In genomic region chr1:116393792-116394191, GRCh38 we compare ENCODE assay signal across 26 cellular contexts.
"Had no signal": no experiment of that assay in that cellular context is flagged by ENCODE, and none has a peak within 500 bp of the region (broad histone marks: within the 10 kb centered on the region; RNA-seq: fewer than 3 reads in every experiment).

No MANE protein-coding gene starts in this region.

- H3K4me3 Mint-ChIP-seq: activated naive CD8-positive, alpha-beta T cell; naive thymus-derived CD8-positive, alpha-beta T cell; neural progenitor cell; stimulated activated naive CD8-positive, alpha-beta T cell treated with anti-CD3 and anti-CD28 coated beads, Interleukin-15, Interleukin-2, amounts not matched to agents 100 ng/mL and 50 ng/mL, for 24 hours; T-helper 2 cell treated with Interferon-gamma antibody and Interleukin-4, amounts not matched to agents 5 μg/mL and 100 μg/mL, for 36 hours had no signal

- H3K27me3 ChIP-seq: adrenal gland, ascending aorta, brain microvascular endothelial cell, colonic mucosa, esophagus squamous epithelium, gastrocnemius medialis, neural progenitor cell, thyroid gland, upper lobe of right lung had no signal

- H2AFZ ChIP-seq: neural progenitor cell had no signal

- H3K9ac ChIP-seq: neural progenitor cell had no signal

- H3K9me3 ChIP-seq: adrenal gland, colonic mucosa, esophagus squamous epithelium, gastrocnemius medialis, lower lobe of right lung, thyroid gland, upper lobe of right lung had no signal

- H3K9me3 Mint-ChIP-seq: naive thymus-derived CD8-positive, alpha-beta T cell; neural progenitor cell; stimulated activated naive CD8-positive, alpha-beta T cell treated with anti-CD3 and anti-CD28 coated beads, Interleukin-15, Interleukin-2, amounts not matched to agents 100 ng/mL and 50 ng/mL, for 24 hours; T-helper 2 cell treated with Interferon-gamma antibody and Interleukin-4, amounts not matched to agents 5 μg/mL and 100 μg/mL, for 36 hours had no signal

- H3K4me3 ChIP-seq: adrenal gland, ascending aorta, colonic mucosa, esophagus squamous epithelium, gastrocnemius medialis, lower lobe of right lung, neural progenitor cell, thyroid gland, upper lobe of right lung had no signal

- H3K4me1 Mint-ChIP-seq: neural progenitor cell had no signal

- ATAC-seq: activated CD4-positive, CD25-positive, alpha-beta regulatory T cell treated with anti-CD3 and anti-CD28 coated beads, Interleukin-2, amount 50 U/mL, for 24 hours; gastrocnemius medialis; left cardiac atrium; lower lobe of right lung; naive thymus-derived CD8-positive, alpha-beta T cell had no signal

- H3K27ac ChIP-seq: adrenal gland, ascending aorta, brain microvascular endothelial cell, colonic mucosa, esophagus squamous epithelium, gastrocnemius medialis, lower lobe of right lung, neural progenitor cell, thyroid gland, upper lobe of right lung, VCaP had no signal

- FAIRE-seq: islet of Langerhans had no signal

- H3K4me1 ChIP-seq: adrenal gland, ascending aorta, gastrocnemius medialis, neural progenitor cell had no signal

- H3K4me2 ChIP-seq: neural progenitor cell had no signal

- H3K27me3 Mint-ChIP-seq: activated naive CD8-positive, alpha-beta T cell; naive thymus-derived CD8-positive, alpha-beta T cell; stimulated activated naive CD8-positive, alpha-beta T cell treated with anti-CD3 and anti-CD28 coated beads, Interleukin-15, Interleukin-2, amounts not matched to agents 100 ng/mL and 50 ng/mL, for 24 hours had no signal

- DNase-seq: activated CD4-positive, alpha-beta T cell treated with anti-CD3 and anti-CD28 coated beads, Interleukin-2, amount 50 U/mL, for 1 hour; activated CD8-positive, alpha-beta memory T cell treated with anti-CD3 and anti-CD28 coated beads, Interleukin-2, amount 50 U/mL, for 48 hours; activated effector memory CD4-positive, alpha-beta T cell treated with Interleukin-2 at 50 U/mL for 16 hours; activated T-cell treated with anti-CD3 and anti-CD28 coated beads, Interleukin-2, amount 50 U/mL, for 48 hours; adrenal gland; brain microvascular endothelial cell; colonic mucosa; esophagus squamous epithelium; gastrocnemius medialis; head of caudate nucleus; left cardiac atrium; naive thymus-derived CD8-positive, alpha-beta T cell; retina; stimulated activated CD4-positive, alpha-beta T cell treated with anti-CD3 and anti-CD28 coated beads, Interleukin-4, amount 100 ng/mL, for 24 hours; substantia nigra; thyroid gland; upper lobe of right lung had no signal

- H3K27ac Mint-ChIP-seq: neural progenitor cell; T-helper 2 cell treated with Interferon-gamma antibody and Interleukin-4, amounts not matched to agents 5 μg/mL and 100 μg/mL, for 36 hours had no signal
